17 cellular contexts compared by ENCODE assay signal in the genomic region with DNA sequence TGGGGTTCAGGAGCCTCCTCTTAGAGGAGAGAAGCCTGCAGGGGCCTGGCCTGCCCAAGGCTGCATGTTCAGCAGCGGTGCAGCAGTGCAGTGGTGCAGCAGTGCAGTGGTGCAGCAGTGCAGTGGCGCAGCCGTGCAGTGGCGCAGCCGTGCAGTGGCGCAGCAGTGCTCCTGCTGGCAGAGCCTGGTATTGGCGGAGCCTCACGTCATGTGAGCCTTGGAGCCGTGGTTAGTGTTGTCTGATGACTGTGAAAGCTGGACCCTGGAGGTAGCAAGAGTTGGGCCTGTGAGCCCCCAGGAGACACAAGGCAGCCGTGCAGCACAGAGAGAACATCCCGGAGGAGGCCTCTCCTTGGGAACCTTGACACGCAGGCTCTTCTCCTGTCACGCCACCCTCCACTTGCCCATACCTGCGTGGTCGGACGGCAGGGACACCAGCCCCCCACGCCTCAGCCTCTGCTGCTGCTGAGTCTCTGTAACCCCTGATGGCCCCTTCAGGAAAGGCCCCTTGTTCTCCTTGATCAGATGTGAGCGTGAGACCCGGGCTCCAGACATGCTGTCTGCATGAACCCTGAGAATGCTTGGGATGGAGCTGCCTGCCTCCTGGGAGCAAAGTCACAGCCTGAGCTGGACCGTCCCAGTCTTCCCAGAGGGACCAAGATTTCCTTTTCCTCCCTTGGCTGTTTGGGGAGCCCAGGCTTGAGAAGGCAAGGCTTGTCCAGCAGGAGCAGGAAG.
DNase-seq lines count a peak whose midpoint lies in the region; ATAC-seq, FAIRE-seq and TF ChIP-seq lines count a peak whose summit lies in the region.
"Had no signal": no experiment of that assay in that cellular context is flagged by ENCODE, and none has a peak within 500 bp of the region (broad histone marks: within the 10 kb centered on the region; RNA-seq: fewer than 3 reads in every experiment).

No MANE protein-coding gene starts in this region.

- no peaks in the 10 kb centered on the region for H3K9me2 ChIP-seq in HCT116 (ENCODE audit: insufficient read depth)

- DNase-seq in D721Med (ENCODE audit: insufficient read length, low spot score) = no peak
- no peak for DNase-seq in HCT116 (ENCODE audit: low read depth, low spot score)
- DNase-seq in activated CD8-positive, alpha-beta memory T cell treated with anti-CD3 and anti-CD28 coated beads, Interleukin-2, amount 50 U/mL, for 48 hours = peak; percentile 46
- DNase-seq in neuronal stem cell (ENCODE audit: low spot score) = no peak
- DNase-seq in NCI-H1417 treated with DMSO at 0.1 percent for 48 hours (lab: John Stamatoyannopoulos, UW) = no peak
- no peak for DNase-seq in SKM-1 (lab: John Stamatoyannopoulos, UW; ENCODE audit: unreplicated experiment)
- DNase-seq in EL = no peak
- no peak for DNase-seq in MG63
- DNase-seq: C1 segment of cervical spinal cord, DMS79, foreskin melanocyte, HCEC 1CT, left ventricle myocardium inferior, NCI-H1105 had no signal

- H3K14ac ChIP-seq in neuronal stem cell (ENCODE audit: low read length) = peak overlapping the region; percentile 14

- H3K79me1 ChIP-seq in neuronal stem cell (ENCODE audit: low read depth, low read length) = no peaks in the 10 kb centered on the region

- peaks cover 0 to 8% of the 10 kb centered on the region in 2 experiments; a peak in 1 of 4 replicates for H3K9me3 ChIP-seq in HCT116 (ENCODE audit: control insufficient read depth in 1 of 2, insufficient read depth in 1 of 2, low read depth in 1 of 2, low read length in 2 of 2)
- peaks cover 0 to 9% of the 10 kb centered on the region in 2 donors for H3K9me3 ChIP-seq in neuronal stem cell (replicated peaks in 1 of 2; ENCODE audit: control insufficient read depth in 2 of 2, insufficient read depth in 1 of 2, low read depth in 1 of 2, low read length in 2 of 2)
- H3K9me3 ChIP-seq in MG63 = no peaks in the 10 kb centered on the region

- peak overlapping the region; percentile 34 for H2BK12ac ChIP-seq in neuronal stem cell (ENCODE audit: low read length)

- peak overlapping the region; percentile 55 for H3K18ac ChIP-seq in neuronal stem cell (ENCODE audit: low read length)

- H2BK120ac ChIP-seq in neuronal stem cell (ENCODE audit: low read depth, low read length) = no peak overlapping the region

- peak overlapping the region; percentile 66 for H2AK5ac ChIP-seq in neuronal stem cell (ENCODE audit: low read depth, low read length)

- no peak overlapping the region for H2AFZ ChIP-seq in HCT116 (ENCODE audit: low read depth, low read length, poor library complexity, severe bottlenecking)
- no peak overlapping the region for H2AFZ ChIP-seq in neuronal stem cell (ENCODE audit: low read length)

- TF ChIP-seq POLR2A in HCT116 (IDR thresholded peaks at IDR 0.05; ENCODE audit: borderline replicate concordance, extremely low read depth, insufficient read depth, insufficient read length) = no peak

- H3K79me2 ChIP-seq in HCT116 (ENCODE audit: insufficient read depth, low read length) = no peaks in the 10 kb centered on the region

- H3K23ac ChIP-seq in neuronal stem cell (ENCODE audit: low read depth, low read length, poor library complexity) = peak overlapping the region; percentile 67

- no peak overlapping the region for H4K91ac ChIP-seq in neuronal stem cell (ENCODE audit: low read depth, low read length, poor library complexity)

- ATAC-seq in HCT116 = peak; percentile 81
- ATAC-seq: naive thymus-derived CD8-positive, alpha-beta T cell had no signal

- TF ChIP-seq CTCF in D721Med (IDR thresholded peaks at IDR 0.05; ENCODE audit: insufficient read depth, missing control alignments) (peak; percentile 15), HCT116 (IDR thresholded peaks at IDR 0.05 in 2 of 3, conservative IDR thresholded peaks at IDR 0.05 in 1 of 3; ENCODE audit: borderline replicate concordance in 1 of 3, insufficient read depth in 1 of 3, low read depth in 2 of 3, low read length in 2 of 3) (peak; percentile 29 to 56 (median 55); a peak in 5 of 6 replicates)

- POLR2A ChIA-PET in HCT116 (lab: Charles Lee) = interaction anchor here (1.2 kb wide), 1 partner anchor 10 kb away, joined by 3 read pairs; no protein-coding TSS in a partner anchor

- peak overlapping the region; percentile 68 for H2BK15ac ChIP-seq in neuronal stem cell (ENCODE audit: low read length)

- H2BK5ac ChIP-seq in neuronal stem cell (ENCODE audit: low read length) = peak overlapping the region; percentile 63

- H3K27ac ChIP-seq in HCT116 (ENCODE audit: low read depth, low read length) (no peak overlapping the region), neuronal stem cell (replicated peaks; ENCODE audit: low read length) (no peak overlapping the region)
- H3K27ac ChIP-seq: left ventricle myocardium inferior had no signal

- no CpG with 5 or more reads among the region's 20 CpGs for WGBS in neuronal stem cell (ENCODE audit: extremely low coverage in 2 of 2, insufficient read length in 2 of 2, insufficient replicate concordance in 1 of 2), 2 donors

- H3K4me2 ChIP-seq in HCT116 (ENCODE audit: low read length) = no peak overlapping the region
- H3K4me2 ChIP-seq in neuronal stem cell (ENCODE audit: insufficient read depth, low read length, poor library complexity, severe bottlenecking) = no peak overlapping the region

- H3K36me3 ChIP-seq in HCT116 (ENCODE audit: control insufficient read depth in 1 of 2, insufficient read depth in 2 of 2, low read length in 2 of 2) (no peaks in the 10 kb centered on the region), neuronal stem cell (replicated peaks in 1 of 2; ENCODE audit: control insufficient read depth in 2 of 2, insufficient read depth in 2 of 2, low read length in 2 of 2) (no peaks in the 10 kb centered on the region), MG63 (no peaks in the 10 kb centered on the region)
- H3K36me3 ChIP-seq: left ventricle myocardium inferior had no signal

- BruUV-seq in HCT116 (replicated peaks; lab: Mats Ljungman, UMichigan) = no TSS peak

- no peaks in the 10 kb centered on the region for H4K20me1 ChIP-seq in HCT116 (ENCODE audit: insufficient read depth)

- intact Hi-C loops in HCT116 (cut with micrococcal nuclease) = no loop called here

- H3K9ac ChIP-seq in HCT116 (ENCODE audit: low read length) = no peak overlapping the region
- H3K9ac ChIP-seq in neuronal stem cell (ENCODE audit: low read depth, low read length, poor library complexity) = no peak overlapping the region

- no peak overlapping the region for H3K4ac ChIP-seq in neuronal stem cell (ENCODE audit: low read length)

- peak; percentile 23; the same call in 1 of the 2 replicates for TF ChIP-seq RAD21 in HCT116 (IDR thresholded peaks at IDR 0.05; ENCODE audit: low read depth)

- CTCF ChIA-PET in HCT116 (lab: Charles Lee) = interaction anchor here (1.4 kb wide), 1 partner anchor 10 kb away, joined by 6 read pairs; no protein-coding TSS in a partner anchor

- peak overlapping the region; percentile 48 for H4K8ac ChIP-seq in neuronal stem cell (ENCODE audit: low read depth, low read length)

- FAIRE-seq in D721Med (lab: Jason Lieb, UNC) = no peak
- FAIRE-seq: GM12891, TTC549 had no signal

- H3K4me1 ChIP-seq in HCT116 (ENCODE audit: control insufficient read depth in 1 of 2, insufficient read depth in 2 of 2, low read length in 2 of 2) = no peaks in the 10 kb centered on the region
- H3K4me1 ChIP-seq in neuronal stem cell (ENCODE audit: control insufficient read depth in 2 of 2, insufficient read depth in 1 of 2, low read depth in 1 of 2, low read length in 2 of 2) = no peaks in the 10 kb centered on the region
- H3K4me1 ChIP-seq: left ventricle myocardium inferior had no signal

- H3K4me3 ChIP-seq in HCT116 (replicated peaks in 1 of 2; ENCODE audit: low read depth in 1 of 2, low read length in 2 of 2) (no peak overlapping the region), neuronal stem cell (ENCODE audit: low read length in 2 of 2) (peak overlapping the region in 1 of 2 donors; percentile 8), MG63 (no peak overlapping the region)
- H3K4me3 ChIP-seq: left ventricle myocardium inferior had no signal

- no peaks in the 10 kb centered on the region; the same call in 1 of the 2 replicates for H3K27me3 ChIP-seq in HCT116 (ENCODE audit: insufficient read depth, low read length)
- H3K27me3 ChIP-seq in neuronal stem cell (ENCODE audit: control insufficient read depth in 3 of 3, insufficient read depth in 3 of 3, low read depth in 1 of 3, low read length in 3 of 3) = peaks cover 0 to 22% (median 0%) of the 10 kb centered on the region in 3 experiments
- H3K27me3 ChIP-seq in MG63 = no peaks in the 10 kb centered on the region

- RAD21 ChIA-PET in HCT116 (lab: Charles Lee; ENCODE audit: low non-redundant PET in 1 of 2, low total read pairs in 2 of 2, uncharacterized antibody in 2 of 2, unreplicated experiment in 2 of 2) = no interaction called here

TF ChIP-seq in HCT116, 20 proteins besides CTCF, POLR2A, EP300 and RAD21 (continues in another document):
- no peak for TF ChIP-seq MAX (IDR thresholded peaks at IDR 0.05)
- TF ChIP-seq, protein P1, sequence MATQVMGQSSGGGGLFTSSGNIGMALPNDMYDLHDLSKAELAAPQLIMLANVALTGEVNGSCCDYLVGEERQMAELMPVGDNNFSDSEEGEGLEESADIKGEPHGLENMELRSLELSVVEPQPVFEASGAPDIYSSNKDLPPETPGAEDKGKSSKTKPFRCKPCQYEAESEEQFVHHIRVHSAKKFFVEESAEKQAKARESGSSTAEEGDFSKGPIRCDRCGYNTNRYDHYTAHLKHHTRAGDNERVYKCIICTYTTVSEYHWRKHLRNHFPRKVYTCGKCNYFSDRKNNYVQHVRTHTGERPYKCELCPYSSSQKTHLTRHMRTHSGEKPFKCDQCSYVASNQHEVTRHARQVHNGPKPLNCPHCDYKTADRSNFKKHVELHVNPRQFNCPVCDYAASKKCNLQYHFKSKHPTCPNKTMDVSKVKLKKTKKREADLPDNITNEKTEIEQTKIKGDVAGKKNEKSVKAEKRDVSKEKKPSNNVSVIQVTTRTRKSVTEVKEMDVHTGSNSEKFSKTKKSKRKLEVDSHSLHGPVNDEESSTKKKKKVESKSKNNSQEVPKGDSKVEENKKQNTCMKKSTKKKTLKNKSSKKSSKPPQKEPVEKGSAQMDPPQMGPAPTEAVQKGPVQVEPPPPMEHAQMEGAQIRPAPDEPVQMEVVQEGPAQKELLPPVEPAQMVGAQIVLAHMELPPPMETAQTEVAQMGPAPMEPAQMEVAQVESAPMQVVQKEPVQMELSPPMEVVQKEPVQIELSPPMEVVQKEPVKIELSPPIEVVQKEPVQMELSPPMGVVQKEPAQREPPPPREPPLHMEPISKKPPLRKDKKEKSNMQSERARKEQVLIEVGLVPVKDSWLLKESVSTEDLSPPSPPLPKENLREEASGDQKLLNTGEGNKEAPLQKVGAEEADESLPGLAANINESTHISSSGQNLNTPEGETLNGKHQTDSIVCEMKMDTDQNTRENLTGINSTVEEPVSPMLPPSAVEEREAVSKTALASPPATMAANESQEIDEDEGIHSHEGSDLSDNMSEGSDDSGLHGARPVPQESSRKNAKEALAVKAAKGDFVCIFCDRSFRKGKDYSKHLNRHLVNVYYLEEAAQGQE (IDR thresholded peaks at IDR 0.05; ENCODE audit: low read depth) = no peak
- no peak for TF ChIP-seq EZH2phosphoT487 (IDR thresholded peaks at IDR 0.05; ENCODE audit: borderline replicate concordance)
- TF ChIP-seq EZH2 (IDR thresholded peaks at IDR 0.05) = no peak
